In the genomic region with DNA sequence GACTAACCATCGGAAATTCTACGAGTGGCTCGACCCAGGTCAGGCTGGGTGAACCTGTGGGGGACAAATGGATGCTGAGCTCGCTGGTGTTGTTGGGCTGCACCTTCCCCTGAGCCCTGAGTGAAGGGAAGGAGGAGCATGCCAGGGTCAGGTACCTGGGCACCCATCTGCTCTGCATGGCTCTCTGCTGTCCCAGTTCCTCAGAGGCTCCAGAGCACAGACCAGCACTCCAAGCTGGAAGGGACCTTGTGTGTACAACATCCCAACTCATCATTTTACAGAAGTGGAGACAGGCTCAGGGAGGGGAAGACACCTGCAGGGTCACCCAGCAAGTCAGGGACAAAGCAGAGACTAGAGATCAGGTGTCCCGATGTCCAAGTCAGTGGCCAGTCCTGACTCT, we compare ENCODE assay signal across 29 cellular contexts.
"Had no signal": no experiment of that assay in that cellular context is flagged by ENCODE, and none has a peak within 500 bp of the region (broad histone marks: within the 10 kb centered on the region; RNA-seq: fewer than 3 reads in every experiment).

No MANE protein-coding gene starts in this region.

- H3K4me1 Mint-ChIP-seq: activated CD4-positive, alpha-beta T cell treated with anti-CD3 and anti-CD28 coated beads for 36 hours; activated CD8-positive, alpha-beta memory T cell treated with anti-CD3 and anti-CD28 coated beads, Interleukin-2, amount 10 ng/mL, durations not matched to agents 7 days and 5 days; activated naive CD4-positive, alpha-beta T cell treated with anti-CD3 and anti-CD28 coated beads, Interleukin-2, amount 50 U/mL, for 24 hours; central memory CD8-positive, alpha-beta T cell had no signal

- H3K4me3 Mint-ChIP-seq: activated CD4-positive, alpha-beta memory T cell treated with anti-CD3 and anti-CD28 coated beads for 36 hours; activated CD4-positive, alpha-beta T cell treated with anti-CD3 and anti-CD28 coated beads for 36 hours; activated CD4-positive, alpha-beta T cell treated with anti-CD3 and anti-CD28 coated beads, Interleukin-2, amount 10 ng/mL, durations not matched to agents 24 days and 14 days; activated CD8-positive, alpha-beta memory T cell treated with anti-CD3 and anti-CD28 coated beads, Interleukin-2, amount 10 ng/mL, durations not matched to agents 7 days and 5 days; activated CD8-positive, alpha-beta T cell treated with anti-CD3 and anti-CD28 coated beads, Interleukin-2, amount 10 ng/mL, durations not matched to agents 7 days and 5 days; activated naive CD4-positive, alpha-beta T cell treated with anti-CD3 and anti-CD28 coated beads, Interleukin-2, amount 50 U/mL, for 24 hours; activated naive CD8-positive, alpha-beta T cell treated with anti-CD3 and anti-CD28 coated beads, Interleukin-2, amount 10 ng/mL, durations not matched to agents 7 days and 5 days; activated T-helper 1 cell treated with anti-CD3 and anti-CD28 coated beads, Interleukin-12 subunit alpha, Interleukin-12 subunit beta, Interleukin-2, Interleukin-4 antibody, amounts not matched to agents 30 ng/mL and 10 ng/mL and 1 ng/mL, durations not matched to agents 14 hours and 24 hours and 36 hours; central memory CD8-positive, alpha-beta T cell; dendritic cell treated with granulocyte-macrophage colony-stimulating factor and Interleukin-4, amounts not matched to agents 40 ng/mL and 50 ng/mL, for 4 days; endodermal cell; T-helper 17 cell; T-helper 2 cell treated with Interferon-gamma antibody and Interleukin-4, amounts not matched to agents 5 μg/mL and 100 μg/mL, for 36 hours had no signal

- DNase-seq: activated CD4-positive, alpha-beta memory T cell treated with anti-CD3 and anti-CD28 coated beads for 36 hours; activated CD4-positive, alpha-beta T cell treated with anti-CD3 and anti-CD28 coated beads for 36 hours; activated CD4-positive, alpha-beta T cell treated with anti-CD3 and anti-CD28 coated beads, Interleukin-2, amount 10 ng/mL, durations not matched to agents 24 days and 14 days; activated CD4-positive, CD25-positive, alpha-beta regulatory T cell; activated CD4-positive, CD25-positive, alpha-beta regulatory T cell treated with anti-CD3 and anti-CD28 coated beads, Interleukin-2, amount 50 U/mL, for 72 hours; activated CD8-positive, alpha-beta memory T cell treated with anti-CD3 and anti-CD28 coated beads, Interleukin-2, amount 10 ng/mL, durations not matched to agents 7 days and 5 days; activated CD8-positive, alpha-beta memory T cell treated with anti-CD3 and anti-CD28 coated beads, Interleukin-2, amount 50 U/mL, for 4 hours; activated CD8-positive, alpha-beta T cell treated with anti-CD3 and anti-CD28 coated beads, Interleukin-2, amount 10 ng/mL, durations not matched to agents 7 days and 5 days; activated gamma-delta T cell treated with Interleukin-2 at 50 U/mL for 16 hours; activated naive CD4-positive, alpha-beta T cell treated with Interleukin-2 at 50 U/mL for 16 hours; activated naive CD8-positive, alpha-beta T cell treated with anti-CD3 and anti-CD28 coated beads, Interleukin-2, amount 10 ng/mL, durations not matched to agents 7 days and 5 days; activated T-cell treated with anti-CD3 and anti-CD28 coated beads, Interleukin-2, amount 50 U/mL, for 1 hour; activated T-cell treated with anti-CD3 and anti-CD28 coated beads, Interleukin-2, amount 50 U/mL, for 48 hours; amniotic stem cell; anterior cingulate cortex; brain microvascular endothelial cell; dorsolateral prefrontal cortex; effector memory CD4-positive, alpha-beta T cell; endodermal cell; foreskin fibroblast; head of caudate nucleus; T-helper 1 cell; T-helper 17 cell had no signal

- H3K27me3 Mint-ChIP-seq: activated naive CD8-positive, alpha-beta T cell treated with anti-CD3 and anti-CD28 coated beads, Interleukin-2, amount 10 ng/mL, durations not matched to agents 7 days and 5 days had no signal

- H3K36me3 Mint-ChIP-seq: activated CD4-positive, alpha-beta memory T cell treated with anti-CD3 and anti-CD28 coated beads for 36 hours; activated CD8-positive, alpha-beta memory T cell treated with anti-CD3 and anti-CD28 coated beads, Interleukin-2, amount 10 ng/mL, durations not matched to agents 7 days and 5 days; activated naive CD4-positive, alpha-beta T cell treated with anti-CD3 and anti-CD28 coated beads, Interleukin-2, amount 50 U/mL, for 24 hours; activated naive CD8-positive, alpha-beta T cell treated with anti-CD3 and anti-CD28 coated beads, Interleukin-2, amount 10 ng/mL, durations not matched to agents 7 days and 5 days had no signal

- H3K9me3 Mint-ChIP-seq: activated CD4-positive, alpha-beta memory T cell treated with anti-CD3 and anti-CD28 coated beads for 36 hours; activated CD4-positive, alpha-beta T cell treated with anti-CD3 and anti-CD28 coated beads, Interleukin-2, amount 10 ng/mL, durations not matched to agents 24 days and 14 days; activated naive CD8-positive, alpha-beta T cell treated with anti-CD3 and anti-CD28 coated beads, Interleukin-2, amount 10 ng/mL, durations not matched to agents 7 days and 5 days; activated T-helper 1 cell treated with anti-CD3 and anti-CD28 coated beads, Interleukin-12 subunit alpha, Interleukin-12 subunit beta, Interleukin-2, Interleukin-4 antibody, amounts not matched to agents 30 ng/mL and 10 ng/mL and 1 ng/mL, durations not matched to agents 14 hours and 24 hours and 36 hours; activated T-helper 2 cell treated with anti-CD3 and anti-CD28 coated beads, Interferon-gamma antibody, Interleukin-2, Interleukin-4, amounts not matched to agents 10 μg/mL and 5 μg/mL and 100 μg/mL, durations not matched to agents 14 hours and 24 hours and 36 hours; central memory CD8-positive, alpha-beta T cell; dendritic cell treated with granulocyte-macrophage colony-stimulating factor and Interleukin-4, amounts not matched to agents 40 ng/mL and 50 ng/mL, for 4 days; endodermal cell; T-helper 2 cell treated with Interferon-gamma antibody and Interleukin-4, amounts not matched to agents 5 μg/mL and 100 μg/mL, for 36 hours had no signal

- H3K27ac Mint-ChIP-seq: activated CD4-positive, alpha-beta memory T cell treated with anti-CD3 and anti-CD28 coated beads for 36 hours; activated CD4-positive, alpha-beta T cell treated with anti-CD3 and anti-CD28 coated beads for 36 hours; activated CD4-positive, alpha-beta T cell treated with anti-CD3 and anti-CD28 coated beads, Interleukin-2, amount 10 ng/mL, durations not matched to agents 24 days and 14 days; activated CD8-positive, alpha-beta memory T cell treated with anti-CD3 and anti-CD28 coated beads, Interleukin-2, amount 10 ng/mL, durations not matched to agents 7 days and 5 days; activated CD8-positive, alpha-beta T cell treated with anti-CD3 and anti-CD28 coated beads, Interleukin-2, amount 10 ng/mL, durations not matched to agents 7 days and 5 days; activated naive CD4-positive, alpha-beta T cell treated with anti-CD3 and anti-CD28 coated beads, Interleukin-2, amount 50 U/mL, for 24 hours; activated naive CD8-positive, alpha-beta T cell treated with anti-CD3 and anti-CD28 coated beads, Interleukin-2, amount 10 ng/mL, durations not matched to agents 7 days and 5 days; activated T-helper 1 cell treated with anti-CD3 and anti-CD28 coated beads, Interleukin-12 subunit alpha, Interleukin-12 subunit beta, Interleukin-2, Interleukin-4 antibody, amounts not matched to agents 30 ng/mL and 10 ng/mL and 1 ng/mL, durations not matched to agents 14 hours and 24 hours and 36 hours; activated T-helper 2 cell treated with anti-CD3 and anti-CD28 coated beads, Interferon-gamma antibody, Interleukin-2, Interleukin-4, amounts not matched to agents 10 μg/mL and 5 μg/mL and 100 μg/mL, durations not matched to agents 14 hours and 24 hours and 36 hours; dendritic cell treated with granulocyte-macrophage colony-stimulating factor and Interleukin-4, amounts not matched to agents 40 ng/mL and 50 ng/mL, for 4 days; endodermal cell; T-helper 17 cell; T-helper 2 cell treated with Interferon-gamma antibody and Interleukin-4, amounts not matched to agents 5 μg/mL and 100 μg/mL, for 36 hours had no signal
